ENCODE assay signal across 27 cellular contexts in the genomic region with DNA sequence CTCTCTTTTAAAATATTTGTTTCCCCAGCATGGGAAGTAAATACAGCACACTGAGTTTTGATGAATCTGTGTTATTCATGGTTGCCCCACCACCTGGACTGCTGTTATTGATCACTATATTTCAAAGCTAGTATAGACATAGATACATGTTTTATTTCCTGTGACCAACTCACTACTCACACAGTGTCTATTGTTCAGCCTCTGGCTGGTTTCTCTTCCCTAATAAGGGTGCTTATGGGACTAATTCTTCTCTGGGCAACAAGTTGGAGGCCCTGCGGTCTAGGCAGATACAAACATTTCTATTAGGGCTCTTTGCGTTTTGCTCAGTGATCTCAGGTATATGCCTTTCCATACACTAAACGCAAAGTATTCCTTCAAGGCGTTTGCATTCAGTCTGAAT.
"Had no signal": no experiment of that assay in that cellular context is flagged by ENCODE, and none has a peak within 500 bp of the region (broad histone marks: within the 10 kb centered on the region; RNA-seq: fewer than 3 reads in every experiment).

No MANE protein-coding gene starts in this region.

- H3K27me3 ChIP-seq: body of pancreas, cardiac muscle cell, colonic mucosa had no signal

- FAIRE-seq: endometrium, endothelial cell of umbilical vein, frontal cortex had no signal

- DNase-seq: activated CD4-positive, alpha-beta memory T cell treated with anti-CD3 and anti-CD28 coated beads for 36 hours; activated CD4-positive, alpha-beta T cell treated with anti-CD3 and anti-CD28 coated beads for 36 hours; activated CD4-positive, alpha-beta T cell treated with anti-CD3 and anti-CD28 coated beads, Interleukin-2, amount 10 ng/mL, durations not matched to agents 24 days and 14 days; activated CD4-positive, CD25-positive, alpha-beta regulatory T cell; activated CD4-positive, CD25-positive, alpha-beta regulatory T cell treated with anti-CD3 and anti-CD28 coated beads, Interleukin-2, amount 50 U/mL, for 72 hours; activated CD8-positive, alpha-beta memory T cell treated with anti-CD3 and anti-CD28 coated beads for 24 hours; activated effector memory CD4-positive, alpha-beta T cell treated with Interleukin-2 at 50 U/mL for 16 hours; activated gamma-delta T cell treated with Interleukin-2 at 50 U/mL for 16 hours; activated naive CD4-positive, alpha-beta T cell treated with anti-CD3 and anti-CD28 coated beads, Interleukin-2, amount 50 U/mL, for 16 hours; activated naive CD4-positive, alpha-beta T cell treated with Interleukin-2 at 50 U/mL for 16 hours; activated T-cell treated with anti-CD3 and anti-CD28 coated beads, Interleukin-2, amount 50 U/mL, for 4 hours; amygdala; aorta; body of pancreas; central memory CD4-positive, alpha-beta T cell; cerebellar nuclear complex; colonic mucosa; effector CD8-positive, alpha-beta T cell; esophagus squamous epithelium; head of caudate nucleus; T-helper 2 cell had no signal

- ATAC-seq: activated CD4-positive, alpha-beta T cell treated with anti-CD3 and anti-CD28 coated beads for 36 hours; activated T-cell treated with anti-CD3 and anti-CD28 coated beads, Interleukin-2, amount 50 U/mL, for 4 hours; activated T-helper 17 cell treated with anti-CD3 and anti-CD28 coated beads, Interleukin-2, amount 50 U/mL, for 72 hours; body of pancreas had no signal

- H3K9me3 ChIP-seq: body of pancreas, colonic mucosa, esophagus squamous epithelium had no signal

- H3K4me1 ChIP-seq: body of pancreas, colonic mucosa, esophagus squamous epithelium had no signal

- H3K36me3 ChIP-seq: cardiac muscle cell, colonic mucosa, esophagus squamous epithelium had no signal

- H3K4me3 ChIP-seq: body of pancreas, cardiac muscle cell, colonic mucosa, esophagus squamous epithelium had no signal

- H3K27ac ChIP-seq: body of pancreas, cardiac muscle cell, colonic mucosa, epithelial cell of prostate, esophagus squamous epithelium had no signal
